Comparison of ENCODE assay signal across 23 cellular contexts in genomic region chr14:38056270-38056669, GRCh38.
DNase-seq lines count a peak whose midpoint lies in the region; ATAC-seq, FAIRE-seq and TF ChIP-seq lines count a peak whose summit lies in the region.
"Had no signal": no experiment of that assay in that cellular context is flagged by ENCODE, and none has a peak within 500 bp of the region (broad histone marks: within the 10 kb centered on the region; RNA-seq: fewer than 3 reads in every experiment).

No MANE protein-coding gene starts in this region.

- H3K4me3 Mint-ChIP-seq in naive thymus-derived CD8-positive, alpha-beta T cell = no peak overlapping the region
- H3K4me3 Mint-ChIP-seq in mesothelial cell of epicardium = no peak overlapping the region
- H3K4me3 Mint-ChIP-seq: CD8-positive, alpha-beta memory T cell; nephron; T-helper 1 cell treated with Interleukin-12 subunit alpha and Interleukin-12 subunit beta and Interleukin-4 antibody, amounts not matched to agents 30 μg/mL and 1 μg/mL, for 36 hours had no signal

- no peak for TF ChIP-seq CTCF in HepG2 (CRISPR knock-in tag; IDR thresholded peaks at IDR 0.05)
- TF ChIP-seq CTCF in right lobe of liver (IDR thresholded peaks at IDR 0.05) = no peak
- TF ChIP-seq CTCF in right atrium auricular region (IDR thresholded peaks at IDR 0.05) = no peak
- TF ChIP-seq CTCF in mesothelial cell of epicardium (IDR thresholded peaks at IDR 0.05; ENCODE audit: unreplicated experiment) = no peak

- H3K27me3 Mint-ChIP-seq in naive thymus-derived CD8-positive, alpha-beta T cell = no peaks in the 10 kb centered on the region
- no peaks in the 10 kb centered on the region for H3K27me3 Mint-ChIP-seq in mesothelial cell of epicardium (ENCODE audit: low read depth)

- no peaks in the 10 kb centered on the region for H4K20me1 ChIP-seq in HepG2 (ENCODE audit: insufficient read depth, low read length)

- H3K4me1 Mint-ChIP-seq in naive thymus-derived CD8-positive, alpha-beta T cell = peaks cover 7 to 21% (median 11%) of the 10 kb centered on the region in 4 donors
- H3K4me1 Mint-ChIP-seq in mesothelial cell of epicardium = peaks cover 11% of the 10 kb centered on the region
- H3K4me1 Mint-ChIP-seq: CD8-positive, alpha-beta memory T cell; nephron had no signal

- intact Hi-C loops in HepG2 (cut with micrococcal nuclease; ENCODE audit: unreplicated experiment) = no loop called here
- intact Hi-C loops in right lobe of liver (cut with DNase I) = no loop called here

- 10% methylated on average over 2 of the region's 2 CpGs for WGBS in HepG2 (ENCODE audit: low lambda C conversion rate)
- 78% methylated on average over 2 of the region's 2 CpGs for WGBS in right lobe of liver (ENCODE audit: insufficient coverage, low coverage, low lambda C conversion rate, missing lambda C conversion rate)

- H3K4me3 ChIP-seq in HepG2 (replicated peaks in 1 of 3; ENCODE audit: insufficient read depth in 1 of 3, low read depth in 2 of 3, low read length in 3 of 3) = no peak overlapping the region
- H3K4me3 ChIP-seq in right lobe of liver = no peak overlapping the region
- no peak overlapping the region for H3K4me3 ChIP-seq in right atrium auricular region
- H3K4me3 ChIP-seq: heart left ventricle, skin epidermis, uterus had no signal

- H3K36me3 ChIP-seq in HepG2 (replicated peaks in 1 of 2; ENCODE audit: control insufficient read depth in 1 of 2, insufficient read depth in 2 of 2, low read length in 2 of 2) = no peaks in the 10 kb centered on the region
- no peaks in the 10 kb centered on the region for H3K36me3 ChIP-seq in right lobe of liver
- no peaks in the 10 kb centered on the region for H3K36me3 ChIP-seq in right atrium auricular region
- H3K36me3 ChIP-seq: heart left ventricle had no signal

- POLR2A ChIA-PET in HepG2 (lab: Yijun Ruan, JAX) = no interaction called here
- POLR2A ChIA-PET in naive thymus-derived CD8-positive, alpha-beta T cell (lab: Charles Lee) = interaction anchor here (0.6 kb wide), 1 partner anchor 108 kb away, joined by 7 read pairs; no protein-coding TSS in a partner anchor

- TF ChIP-seq POLR2A in HepG2 (IDR thresholded peaks at IDR 0.05; ENCODE audit: insufficient read depth in 1 of 2, low read depth in 2 of 2, low read length in 2 of 2) (no peak), right lobe of liver (IDR thresholded peaks at IDR 0.05) (no peak)

- H3K27me3 ChIP-seq in HepG2 (ENCODE audit: control insufficient read depth in 1 of 2, insufficient read depth in 2 of 2, low read length in 2 of 2) (no peaks in the 10 kb centered on the region), right lobe of liver (no peaks in the 10 kb centered on the region), right atrium auricular region (no peaks in the 10 kb centered on the region)
- H3K27me3 ChIP-seq: heart left ventricle, uterus had no signal

- peaks cover 0 to 19% (median 5%) of the 10 kb centered on the region in 9 donors for H3K9me3 Mint-ChIP-seq in naive thymus-derived CD8-positive, alpha-beta T cell
- H3K9me3 Mint-ChIP-seq in mesothelial cell of epicardium = peaks cover 11% of the 10 kb centered on the region

- peak; percentile 70 for ATAC-seq in HepG2
- no peak for ATAC-seq in right lobe of liver
- peak; percentile 49 for ATAC-seq in HG02678 (IDR thresholded peaks at IDR 0.05; ENCODE audit: unreplicated experiment)
- peak; percentile 51 to 63 for ATAC-seq in naive thymus-derived CD8-positive, alpha-beta T cell
- ATAC-seq: heart left ventricle had no signal

- no peak overlapping the region for H3K27ac ChIP-seq in HepG2 (ENCODE audit: extremely low read length, insufficient read depth, low read length)
- no peak overlapping the region for H3K27ac ChIP-seq in right lobe of liver
- no peak overlapping the region for H3K27ac ChIP-seq in right atrium auricular region
- H3K27ac ChIP-seq: heart left ventricle, skin epidermis, uterus had no signal

- FAIRE-seq in HepG2 (lab: Jason Lieb, UNC) = no peak
- FAIRE-seq: keratinocyte had no signal

- no peak overlapping the region for H3K27ac Mint-ChIP-seq in naive thymus-derived CD8-positive, alpha-beta T cell
- no peak overlapping the region for H3K27ac Mint-ChIP-seq in mesothelial cell of epicardium
- H3K27ac Mint-ChIP-seq: activated T-helper 2 cell treated with anti-CD3 and anti-CD28 coated beads, Interferon-gamma antibody, Interleukin-2, Interleukin-4, amounts not matched to agents 10 μg/mL and 5 μg/mL and 100 μg/mL, durations not matched to agents 14 hours and 24 hours and 36 hours; CD8-positive, alpha-beta memory T cell; nephron; T-helper 1 cell treated with Interleukin-12 subunit alpha and Interleukin-12 subunit beta and Interleukin-4 antibody, amounts not matched to agents 30 μg/mL and 1 μg/mL, for 36 hours had no signal

- H3K9me3 ChIP-seq in HepG2 (ENCODE audit: low read length) (peaks cover 24% of the 10 kb centered on the region), right lobe of liver (no peaks in the 10 kb centered on the region), right atrium auricular region (peaks cover 0 to 18% of the 10 kb centered on the region in 2 donors)
- H3K9me3 ChIP-seq: uterus had no signal

- no peak overlapping the region for H3K4me2 ChIP-seq in HepG2 (ENCODE audit: low read depth, low read length)

- no peaks in the 10 kb centered on the region for H3K4me1 ChIP-seq in HepG2 (ENCODE audit: insufficient read depth, low read length)
- H3K4me1 ChIP-seq in right lobe of liver = no peaks in the 10 kb centered on the region
- H3K4me1 ChIP-seq in right atrium auricular region = no peaks in the 10 kb centered on the region
- H3K4me1 ChIP-seq: heart left ventricle, uterus had no signal

- BruUV-seq in HepG2 (replicated peaks; lab: Mats Ljungman, UMichigan) = no TSS peak

- DNase-seq in HepG2 (ENCODE audit: low spot score) = no peak
- DNase-seq in right lobe of liver = no peak
- peak; percentile 2 for DNase-seq in dermis blood vessel endothelial cell
- peak in 1 of 10 donors; percentile 62 for DNase-seq in naive thymus-derived CD8-positive, alpha-beta T cell
- no peak for DNase-seq in right atrium auricular region (ENCODE audit: low spot score)
- DNase-seq in mesothelial cell of epicardium (ENCODE audit: low spot score in 2 of 2, unreplicated experiment in 2 of 2) = no peak
- no peak for DNase-seq in nucleus accumbens (lab: John Stamatoyannopoulos, UW)
- DNase-seq: activated CD4-positive, CD25-positive, alpha-beta regulatory T cell; amygdala; caudate nucleus; DMS79; heart left ventricle; NCI-H2029; SIG-M5; stimulated activated CD4-positive, alpha-beta T cell treated with anti-CD3 and anti-CD28 coated beads, Interleukin-4, amount 100 ng/mL, for 24 hours; uterus had no signal

- H3K36me3 Mint-ChIP-seq in naive thymus-derived CD8-positive, alpha-beta T cell = peaks cover 0 to 9% (median 6%) of the 10 kb centered on the region in 3 donors
- H3K36me3 Mint-ChIP-seq in mesothelial cell of epicardium = no peaks in the 10 kb centered on the region

- no peak for TF ChIP-seq RAD21 in HepG2 (CRISPR knock-in tag; IDR thresholded peaks at IDR 0.05)

- no peak overlapping the region for H2AFZ ChIP-seq in HepG2 (ENCODE audit: low read length)

- no peak for TF ChIP-seq EP300 in HepG2 (IDR thresholded peaks at IDR 0.05; ENCODE audit: low read depth in 2 of 2, low read length in 2 of 2)
- no peak for TF ChIP-seq EP300 in HepG2 (CRISPR knock-in tag; IDR thresholded peaks at IDR 0.05; ENCODE audit: borderline replicate concordance)

- H3K79me2 ChIP-seq in HepG2 (ENCODE audit: insufficient read depth, low read length) = no peaks in the 10 kb centered on the region

- no peak overlapping the region for H3K9ac ChIP-seq in HepG2 (ENCODE audit: insufficient read depth, low read depth, low read length)

- in situ Hi-C loops in HepG2 (cut with HindIII; ENCODE audit: extremely low pct_ligation_motif_present, low pct_unique_long_range_greater_than_20kb) = no loop called here

- CTCF ChIA-PET in HepG2 (lab: Yijun Ruan, JAX; ENCODE audit: low intra/inter-chr PET ratio, low total read pairs) = no interaction called here

TF ChIP-seq in HepG2, 621 proteins besides CTCF, POLR2A, EP300 and RAD21:
- TF ChIP-seq POLR2AphosphoS5 (IDR thresholded peaks at IDR 0.05; ENCODE audit: low read depth, low read length) (no peak), ZNF75D (CRISPR knock-in tag; IDR thresholded peaks at IDR 0.05; ENCODE audit: borderline replicate concordance) (no peak), ZKSCAN5 (CRISPR knock-in tag; IDR thresholded peaks at IDR 0.05) (no peak), ZNF430 (CRISPR knock-in tag; IDR thresholded peaks at IDR 0.05) (no peak), KDM4B (CRISPR knock-in tag; IDR thresholded peaks at IDR 0.05) (no peak), PAXIP1 (CRISPR knock-in tag; conservative IDR thresholded peaks at IDR 0.05) (no peak)

Comparison
In these comparisons a context has a peak if more than half of its experiments do, and no peak if none do; other contexts are left out.
1. ATAC-seq: peak in HepG2 (single experiment), HG02678 (single experiment) and naive thymus-derived CD8-positive, alpha-beta T cell (2 of 2); none in right lobe of liver (0 of 4).